ENCODE assay signal across 1 cellular context in genomic region chr17:58006924-58007780, GRCh38.
TF ChIP-seq lines count a peak whose summit lies in the region.

Gene SRSF1, minus strand, starts transcription at chr17:58007246. Its CDS starts 109 bp downstream, at chr17:58007137.

TF ChIP-seq in K562, 482 proteins besides CTCF, POLR2A, EP300 and RAD21 (continued from another document and continues in another):
- TF ChIP-seq SUPT5H (IDR thresholded peaks at IDR 0.05) = peak; percentile 98
- 0 out of 2 replicates have a peak, but pooled peaks have one; percentile 15 for TF ChIP-seq LARP7 (IDR thresholded peaks at IDR 0.05)
- TF ChIP-seq STAT5A (IDR thresholded peaks at IDR 0.05; ENCODE audit: borderline replicate concordance, low read length) = no peak
- TF ChIP-seq LEF1 (IDR thresholded peaks at IDR 0.05) = peak; percentile 25; the same call in 1 of the 2 replicates
- peak; percentile 100 for TF ChIP-seq E2F1 (CRISPR knock-in tag; IDR thresholded peaks at IDR 0.05)
- TF ChIP-seq ZNF280A (IDR thresholded peaks at IDR 0.05; ENCODE audit: low read depth, partially characterized antibody) = no peak
- peak; percentile 59; the same call in 1 of the 2 replicates for TF ChIP-seq GTF2A2 (tag; IDR thresholded peaks at IDR 0.05)
- TF ChIP-seq SP2 (IDR thresholded peaks at IDR 0.05; ENCODE audit: extremely low read depth, low read depth, low read length, poor library complexity, severe bottlenecking) = peak; percentile 6
- no peak for TF ChIP-seq PBX2 (CRISPR knock-in tag; IDR thresholded peaks at IDR 0.05; ENCODE audit: low read depth)
- 0 out of 2 replicates have a peak, but pooled peaks have one; percentile 42 for TF ChIP-seq PBX2 (tag; conservative IDR thresholded peaks at IDR 0.05; ENCODE audit: low read depth)
- peak; percentile 86; the same call in 1 of the 2 replicates for TF ChIP-seq ZNF766 (CRISPR knock-in tag; conservative IDR thresholded peaks at IDR 0.05)
- TF ChIP-seq RUNX1 (IDR thresholded peaks at IDR 0.05; ENCODE audit: low read depth) = no peak
- peak; percentile 99 for TF ChIP-seq MGA (IDR thresholded peaks at IDR 0.05)
- peak; percentile 100 for TF ChIP-seq RBFOX2 (IDR thresholded peaks at IDR 0.05; ENCODE audit: low read depth, low read length)
- peak; percentile 86 for TF ChIP-seq TAF7 (tag; IDR thresholded peaks at IDR 0.05)
- TF ChIP-seq NFE2L1 (tag; IDR thresholded peaks at IDR 0.05; ENCODE audit: borderline replicate concordance, low read depth) = no peak
- TF ChIP-seq JUNB (CRISPR knock-in tag; conservative IDR thresholded peaks at IDR 0.05) = no peak
- TF ChIP-seq SP1 (CRISPR knock-in tag; IDR thresholded peaks at IDR 0.05) = peak; percentile 92
- TF ChIP-seq CBFA2T3 (IDR thresholded peaks at IDR 0.05) = peak; percentile 18; the same call in 1 of the 2 replicates
- TF ChIP-seq EZH2 (IDR thresholded peaks at IDR 0.05; ENCODE audit: borderline replicate concordance, low read depth, low read length) = no peak
- 0 out of 4 replicates have a peak, but pooled peaks of 1 of the 2 experiments have one; percentile 4 for TF ChIP-seq SIX5 (IDR thresholded peaks at IDR 0.05; ENCODE audit: borderline replicate concordance in 1 of 2, insufficient read depth in 1 of 2, low read depth in 1 of 2, low read length in 2 of 2)
- peak; percentile 54 for TF ChIP-seq DPF2 (IDR thresholded peaks at IDR 0.05)
- no peak; a peak in 1 of 4 replicates for TF ChIP-seq HDAC1 (IDR thresholded peaks at IDR 0.05)
- TF ChIP-seq ZNF165 (CRISPR knock-in tag; IDR thresholded peaks at IDR 0.05; ENCODE audit: borderline replicate concordance) = 0 out of 2 replicates have a peak, but pooled peaks have one; percentile 29
- TF ChIP-seq ZBTB11 (CRISPR knock-in tag; IDR thresholded peaks at IDR 0.05) = peak in 2 of 3 experiments; percentile 32 to 43; a peak in 1 of 6 replicates
- TF ChIP-seq HCFC1 (IDR thresholded peaks at IDR 0.05; ENCODE audit: low read depth, low read length) = peak; percentile 71
- TF ChIP-seq GTF2E2 (tag; IDR thresholded peaks at IDR 0.05) = peak; percentile 88; the same call in 1 of the 2 replicates
- TF ChIP-seq NR4A1 (CRISPR knock-in tag; IDR thresholded peaks at IDR 0.05) = no peak
- 0 out of 2 replicates have a peak, but pooled peaks have one; percentile 13 for TF ChIP-seq NR4A1 (tag; IDR thresholded peaks at IDR 0.05)
- 0 out of 2 replicates have a peak, but pooled peaks have one; percentile 65 for TF ChIP-seq ZNF449 (CRISPR knock-in tag; IDR thresholded peaks at IDR 0.05)
- no peak for TF ChIP-seq RBM34 (IDR thresholded peaks at IDR 0.05; ENCODE audit: borderline replicate concordance, insufficient read depth, low read length)
- 0 out of 2 replicates have a peak, but pooled peaks have one; percentile 41 for TF ChIP-seq TCF7L2 (IDR thresholded peaks at IDR 0.05; ENCODE audit: low read depth, low read length)
- TF ChIP-seq FOXP4 (CRISPR knock-in tag; IDR thresholded peaks at IDR 0.05; ENCODE audit: borderline replicate concordance) = peak; percentile 63; the same call in 1 of the 2 replicates
